ENCODE assay signal across 24 cellular contexts in the genomic region with DNA sequence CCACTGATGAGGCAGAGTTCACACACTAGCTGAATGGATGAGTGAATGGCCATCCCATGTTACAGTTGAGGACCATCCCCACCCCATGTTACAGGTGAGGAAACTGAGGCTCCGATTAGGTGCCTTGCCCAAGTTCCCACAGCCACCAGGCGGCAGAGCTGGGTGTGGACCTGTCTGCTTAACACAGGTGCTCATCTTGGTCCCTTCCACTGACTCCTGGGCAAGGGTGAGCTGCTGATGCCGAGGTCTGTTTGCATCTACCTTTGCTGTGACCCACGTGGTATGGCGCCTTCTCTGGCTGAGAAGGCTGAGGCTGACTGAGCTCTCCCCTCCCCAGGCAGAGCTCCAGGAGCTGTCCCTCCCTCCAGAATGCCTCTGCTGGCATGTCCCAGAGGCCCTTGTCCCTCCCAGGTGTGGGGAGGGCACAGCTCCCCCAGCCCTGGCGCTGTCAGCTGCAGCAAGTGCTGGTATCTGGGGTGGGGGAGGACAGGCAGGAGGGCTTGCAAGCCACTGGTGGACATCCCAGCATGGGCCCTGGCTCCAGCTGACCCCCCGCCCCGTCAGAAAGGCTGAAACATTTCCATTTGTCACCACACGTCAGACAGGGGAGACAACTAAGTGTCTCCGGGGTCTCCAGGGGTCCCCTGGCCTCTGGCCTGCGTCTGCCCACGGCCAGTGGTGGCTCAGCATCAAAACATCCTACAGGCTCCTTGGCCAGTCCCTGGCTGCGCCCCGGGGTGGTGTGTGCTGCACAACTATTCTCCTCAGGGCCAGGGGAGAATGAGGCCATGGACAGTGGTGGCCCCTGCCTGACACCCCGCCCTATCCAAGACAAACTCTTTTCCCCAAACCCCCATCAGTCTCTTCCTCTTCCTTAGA.
DNase-seq lines count a peak whose midpoint lies in the region; ATAC-seq and TF ChIP-seq lines count a peak whose summit lies in the region.
"Had no signal": no experiment of that assay in that cellular context is flagged by ENCODE, and none has a peak within 500 bp of the region (broad histone marks: within the 10 kb centered on the region; RNA-seq: fewer than 3 reads in every experiment).

No MANE protein-coding gene starts in this region.

- H3K9me3 ChIP-seq in MG63 (no peaks in the 10 kb centered on the region), esophagus (ENCODE audit: control insufficient read depth in 2 of 2, insufficient read depth in 1 of 2, low read depth in 1 of 2, low read length in 1 of 2) (no peaks in the 10 kb centered on the region), thoracic aorta (no peaks in the 10 kb centered on the region)
- H3K9me3 ChIP-seq: colonic mucosa, pancreas, thyroid gland had no signal

- peak; percentile 24 for DNase-seq in MG63
- DNase-seq in islet precursor cell = peak; percentile 57
- no peak for DNase-seq in thoracic aorta (ENCODE audit: low spot score)
- DNase-seq in HUDEP-2 (lab: John Stamatoyannopoulos, UW; ENCODE audit: unreplicated experiment in 76 of 76) = no peak
- DNase-seq in kidney glomerular epithelial cell (lab: John Stamatoyannopoulos, UW) = no peak
- DNase-seq in mesenteric fat pad (ENCODE audit: low spot score) = no peak
- DNase-seq: activated naive CD4-positive, alpha-beta T cell treated with anti-CD3 and anti-CD28 coated beads, Interleukin-2, amount 50 U/mL, for 16 hours; activated T-cell treated with anti-CD3 and anti-CD28 coated beads, Interleukin-2, amount 50 U/mL, for 48 hours; CD8-positive, alpha-beta T cell; colonic mucosa; DMS79 treated with DMSO at 0.1 percent for 48 hours; NCI-H1105 treated with DMSO at 0.1 percent for 48 hours; NCI-H2107; NCI-H524; stimulated activated CD4-positive, alpha-beta T cell treated with anti-CD3 and anti-CD28 coated beads, Interleukin-1b, Interleukin-23, amount 100 ng/mL, for 48 hours; thyroid gland had no signal

- peaks cover 0 to 6% of the 10 kb centered on the region in 2 donors for H3K4me1 ChIP-seq in esophagus (ENCODE audit: control insufficient read depth in 2 of 2, insufficient read depth in 2 of 2, low read length in 1 of 2)
- peaks cover 33 to 85% of the 10 kb centered on the region in 2 donors for H3K4me1 ChIP-seq in thoracic aorta (ENCODE audit: control insufficient read depth in 1 of 2, low read depth in 2 of 2)
- H3K4me1 ChIP-seq: colonic mucosa, thyroid gland had no signal

- ATAC-seq in thoracic aorta (ENCODE audit: insufficient number of reproducible peaks, low FRiP score, low read depth) = no peak
- no peak for ATAC-seq in GM21390 (IDR thresholded peaks at IDR 0.05; ENCODE audit: unreplicated experiment)
- ATAC-seq: activated CD4-positive, CD25-positive, alpha-beta regulatory T cell treated with anti-CD3 and anti-CD28 coated beads, Interleukin-2, amount 50 U/mL, for 24 hours; CD8-positive, alpha-beta T cell; HepG2; naive thymus-derived CD8-positive, alpha-beta T cell; pancreas; stimulated activated memory B cell treated with anti-CD40 and anti-IgM and Interleukin-4, amounts not matched to agents 10 μg/mL and 1 μg/mL and 100 μg/mL, for 72 hours had no signal

- H3K27me3 ChIP-seq in MG63 (peaks cover 10% of the 10 kb centered on the region), esophagus (ENCODE audit: control insufficient read depth in 1 of 2, insufficient read depth in 2 of 2, low read length in 2 of 2) (no peaks in the 10 kb centered on the region), thoracic aorta (replicated peaks; ENCODE audit: insufficient read depth) (no peaks in the 10 kb centered on the region)
- H3K27me3 ChIP-seq: colonic mucosa, hepatocyte, pancreas, thyroid gland had no signal

- no peak overlapping the region for H3K4me3 ChIP-seq in MG63
- H3K4me3 ChIP-seq in esophagus (ENCODE audit: low read depth in 1 of 2, low read length in 2 of 2) = no peak overlapping the region
- H3K4me3 ChIP-seq in thoracic aorta = no peak overlapping the region
- H3K4me3 ChIP-seq: colonic mucosa, hepatocyte, pancreas, thyroid gland had no signal

- H3K36me3 ChIP-seq in MG63 (no peaks in the 10 kb centered on the region), esophagus (ENCODE audit: control insufficient read depth in 2 of 2, insufficient read depth in 2 of 2, low read length in 1 of 2) (no peaks in the 10 kb centered on the region), thoracic aorta (peaks cover 3% of the 10 kb centered on the region)
- H3K36me3 ChIP-seq: colonic mucosa, pancreas, thyroid gland had no signal

- H3K27ac ChIP-seq in esophagus (ENCODE audit: low read depth in 2 of 2, low read length in 1 of 2) (peak overlapping the region; percentile 27 to 36), thoracic aorta (peak overlapping the region; percentile 31 to 66)
- H3K27ac ChIP-seq: colonic mucosa, hepatocyte, pancreas, thyroid gland had no signal

- 69 to 70% methylated on average over 15 of the region's 15 CpGs for WGBS in esophagus, 2 donors

- TF ChIP-seq CTCF in thoracic aorta (IDR thresholded peaks at IDR 0.05) = no peak

Comparison
In these comparisons a context has a peak if more than half of its experiments do, and no peak if none do; other contexts are left out.
1. DNase-seq: peak in MG63 (single experiment) and islet precursor cell (single experiment); none in thoracic aorta (single experiment), HUDEP-2 (0 of 76), kidney glomerular epithelial cell (single experiment) and mesenteric fat pad (single experiment).